Comparison of ENCODE assay signal across 12 cellular contexts in genomic region chr7:107948645-107949442, GRCh38. TPM values are rescaled to one million over a fixed set of nuclear protein-coding genes. Genes with fewer than 3 reads are reported as not detected.
DNase-seq lines count a peak whose midpoint lies in the region; ATAC-seq and TF ChIP-seq lines count a peak whose summit lies in the region.
"Had no signal": no experiment of that assay in that cellular context is flagged by ENCODE, and none has a peak within 500 bp of the region (broad histone marks: within the 10 kb centered on the region; RNA-seq: fewer than 3 reads in every experiment).

No MANE protein-coding gene starts in this region.

- H2BK15ac ChIP-seq in neuronal stem cell (ENCODE audit: low read length), result no peak overlapping the region

- DNase-seq in AG09319 (ENCODE audit: extremely low read depth, low read depth), result peak; percentile 77
- DNase-seq in PC-3, result peak; percentile 97
- peak; percentile 82 for DNase-seq in epithelial cell of esophagus (ENCODE audit: low read depth)
- DNase-seq in neuronal stem cell (ENCODE audit: low spot score), result no peak
- no peak for DNase-seq in T-cell
- no peak for DNase-seq in DMS153 treated with DMSO at 0.1 percent for 48 hours (lab: John Stamatoyannopoulos, UW; ENCODE audit: unreplicated experiment)
- DNase-seq in middle frontal gyrus (ENCODE audit: extremely low spot score, low spot score), result no peak
- DNase-seq: activated effector memory CD4-positive, alpha-beta T cell treated with Interleukin-2 at 50 U/mL for 16 hours; heart left ventricle; NCI-H2081 treated with DMSO at 0.1 percent for 48 hours; T-helper 17 cell had no signal

- no peaks in the 10 kb centered on the region for H3K79me1 ChIP-seq in neuronal stem cell (ENCODE audit: low read depth, low read length)

- no peak overlapping the region for H3K18ac ChIP-seq in neuronal stem cell (ENCODE audit: low read length)

- WGBS in neuronal stem cell (ENCODE audit: extremely low coverage in 2 of 2, insufficient read length in 2 of 2, insufficient replicate concordance in 1 of 2), 2 donors, result no CpG with 5 or more reads among the region's 7 CpGs

- H2AK5ac ChIP-seq in neuronal stem cell (ENCODE audit: low read depth, low read length), result no peak overlapping the region

- H3K36me3 Mint-ChIP-seq in T-cell, result no peaks in the 10 kb centered on the region

- H2AFZ ChIP-seq in PC-3 (ENCODE audit: low read length) (peak overlapping the region; percentile 34; the same call in 1 of the 2 replicates), neuronal stem cell (ENCODE audit: low read length) (peak overlapping the region; percentile 54)

- CTCF ChIA-PET in PC-3 (lab: Charles Lee), result interaction anchor here (0.5 to 0.6 kb wide), 2 partner anchors 18 to 32 kb away, joined by 3 to 6 read pairs; no protein-coding TSS in a partner anchor
- CTCF ChIA-PET in T-cell (lab: Charles Lee), result no interaction called here

- no peaks in the 10 kb centered on the region for H3K9me2 ChIP-seq in PC-3 (replicated peaks; ENCODE audit: low read length)

- no peak overlapping the region for H2BK12ac ChIP-seq in neuronal stem cell (ENCODE audit: low read length)

- H3K27ac ChIP-seq in PC-3 (ENCODE audit: low read length) (peak overlapping the region; percentile 95), neuronal stem cell (replicated peaks; ENCODE audit: low read length) (peak overlapping the region; percentile 69)

- POLR2A ChIA-PET in PC-3 (lab: Charles Lee; ENCODE audit: unreplicated experiment), result interaction anchor here (0.6 to 0.7 kb wide), 2 partner anchors 35 to 205 kb away, joined by 4 to 7 read pairs; no protein-coding TSS in a partner anchor
- POLR2A ChIA-PET in T-cell (lab: Charles Lee), result interaction anchor here in 1 of 2 donors (0.7 kb wide), 1 partner anchor 637 kb away, joined by 3 read pairs; no protein-coding TSS in a partner anchor

- H3K9me3 ChIP-seq in PC-3 (ENCODE audit: low read length), result no peaks in the 10 kb centered on the region
- H3K9me3 ChIP-seq in neuronal stem cell (replicated peaks in 1 of 2; ENCODE audit: control insufficient read depth in 2 of 2, insufficient read depth in 1 of 2, low read depth in 1 of 2, low read length in 2 of 2), result no peaks in the 10 kb centered on the region
- H3K9me3 ChIP-seq: heart left ventricle had no signal

- ATAC-seq in PC-3, result peak; percentile 72
- no peak for ATAC-seq in T-cell (replicated peaks in 1 of 4)
- ATAC-seq in HG02588 (IDR thresholded peaks at IDR 0.05; ENCODE audit: unreplicated experiment), result no peak
- ATAC-seq: T-helper 17 cell had no signal

- no peaks in the 10 kb centered on the region for H3K27me3 ChIP-seq in PC-3 (ENCODE audit: low read length)
- H3K27me3 ChIP-seq in neuronal stem cell (ENCODE audit: control insufficient read depth in 3 of 3, insufficient read depth in 3 of 3, low read depth in 1 of 3, low read length in 3 of 3), result no peaks in the 10 kb centered on the region
- H3K27me3 ChIP-seq: heart left ventricle had no signal

- H3F3A ChIP-seq in PC-3 (ENCODE audit: low read length, unreplicated experiment), result peaks cover 17% of the 10 kb centered on the region

- intact Hi-C loops in PC-3 (cut with micrococcal nuclease), result loop anchor here (1.0 to 5.0 kb wide), 4 partner anchors 18 to 198 kb away; no protein-coding TSS in a partner anchor

- no peak overlapping the region for H3K4me3 Mint-ChIP-seq in T-cell
- H3K4me3 Mint-ChIP-seq: T-helper 17 cell had no signal

- H3K23ac ChIP-seq in neuronal stem cell (ENCODE audit: low read depth, low read length, poor library complexity), result no peak overlapping the region

- no peak overlapping the region for H3K14ac ChIP-seq in neuronal stem cell (ENCODE audit: low read length)

- peak overlapping the region; percentile 17; the same call in 1 of the 2 replicates for H3K4me3 ChIP-seq in PC-3 (ENCODE audit: low read length)
- H3K4me3 ChIP-seq in epithelial cell of esophagus (ENCODE audit: low read length), result no peak overlapping the region
- no peak overlapping the region for H3K4me3 ChIP-seq in neuronal stem cell (ENCODE audit: low read length in 2 of 2)
- H3K4me3 ChIP-seq: heart left ventricle had no signal

- H3K4me1 Mint-ChIP-seq in T-cell, result no peaks in the 10 kb centered on the region
- H3K4me1 Mint-ChIP-seq: T-helper 17 cell had no signal

- H2BK5ac ChIP-seq in neuronal stem cell (ENCODE audit: low read length), result no peak overlapping the region

- H4K91ac ChIP-seq in neuronal stem cell (ENCODE audit: low read depth, low read length, poor library complexity), result no peak overlapping the region

- no peak for TF ChIP-seq CTCF in AG09319 (IDR thresholded peaks at IDR 0.05; ENCODE audit: low read depth, low read length)
- TF ChIP-seq CTCF in PC-3 (conservative IDR thresholded peaks at IDR 0.05; ENCODE audit: low read depth, low read length), result no peak
- TF ChIP-seq CTCF in epithelial cell of esophagus (IDR thresholded peaks at IDR 0.05; ENCODE audit: insufficient read depth, low read depth, low read length, missing control alignments), result no peak

- H3K9me3 Mint-ChIP-seq in T-cell, result no peaks in the 10 kb centered on the region

- H3K27me3 Mint-ChIP-seq in T-cell, result no peaks in the 10 kb centered on the region

- H3K27ac Mint-ChIP-seq in T-cell, result no peak overlapping the region
- H3K27ac Mint-ChIP-seq: T-helper 17 cell had no signal

- H4K8ac ChIP-seq in neuronal stem cell (ENCODE audit: low read depth, low read length), result no peak overlapping the region

- H3K4me1 ChIP-seq in PC-3 (ENCODE audit: insufficient read depth, low read length), result peaks cover 61% of the 10 kb centered on the region
- H3K4me1 ChIP-seq in neuronal stem cell (ENCODE audit: control insufficient read depth in 2 of 2, insufficient read depth in 1 of 2, low read depth in 1 of 2, low read length in 2 of 2), result peaks cover 22 to 25% of the 10 kb centered on the region in 2 donors

- BruUV-seq in PC-3 (replicated peaks; lab: Mats Ljungman, UMichigan), result no TSS peak

- peak overlapping the region; percentile 67 for H3K4me2 ChIP-seq in PC-3 (ENCODE audit: low read length)
- H3K4me2 ChIP-seq in neuronal stem cell (ENCODE audit: insufficient read depth, low read length, poor library complexity, severe bottlenecking), result no peak overlapping the region

- H4K20me1 ChIP-seq in PC-3 (ENCODE audit: low read length), result no peaks in the 10 kb centered on the region

- no peaks in the 10 kb centered on the region for H3K79me2 ChIP-seq in PC-3 (ENCODE audit: low read length)

- H2BK120ac ChIP-seq in neuronal stem cell (ENCODE audit: low read depth, low read length), result no peak overlapping the region

- H3K9ac ChIP-seq in PC-3 (ENCODE audit: low read length), result peak overlapping the region; percentile 66
- H3K9ac ChIP-seq in neuronal stem cell (ENCODE audit: low read depth, low read length, poor library complexity), result no peak overlapping the region

- no peak overlapping the region for H3K4ac ChIP-seq in neuronal stem cell (ENCODE audit: low read length)

- H3K36me3 ChIP-seq in PC-3 (ENCODE audit: low read depth, low read length) (peaks cover 36% of the 10 kb centered on the region), neuronal stem cell (replicated peaks in 1 of 2; ENCODE audit: control insufficient read depth in 2 of 2, insufficient read depth in 2 of 2, low read length in 2 of 2) (peaks cover 9 to 61% of the 10 kb centered on the region in 2 donors)

RNA-seq across cellular contexts. Expression of gene LAMB1, which starts 54.1 kb away (rescaled TPM):
- total RNA-seq in PC-3 (2014; rRNA removed) (74.3 and 101 TPM in 2 replicates), T-cell (1 to 10 TPM in 2 of 5 donors, under 1 TPM in 1, not detected in 2; 0.56 to 1.4 (median 1.0) TPM)
- polyA plus RNA-seq in neuronal stem cell (2013, experiment 1 of 2), result 98.3 TPM
- polyA plus RNA-seq in neuronal stem cell (2013, experiment 2 of 2), result 101 TPM
- total RNA-seq: T-helper 17 cell had no signal

RNA-seq across cellular contexts. Expression of gene DLD, which starts 57.9 kb away (rescaled TPM):
- 53.6 and 64.0 TPM in 2 replicates for total RNA-seq in PC-3 (2014; rRNA removed)
- polyA plus RNA-seq in neuronal stem cell (2013, experiment 1 of 2), result 92.1 TPM
- 90.9 TPM for polyA plus RNA-seq in neuronal stem cell (2013, experiment 2 of 2)
- total RNA-seq in T-cell, result 10 to 100 TPM; 32.3 to 63.6 (median 41.9) TPM

Comparison
In these comparisons a context has a peak if more than half of its experiments do, and no peak if none do; other contexts are left out.
1. DNase-seq: peak in AG09319 (single experiment), PC-3 (single experiment) and epithelial cell of esophagus (single experiment); none in neuronal stem cell (single experiment), T-cell (0 of 34), DMS153 treated with DMSO at 0.1 percent for 48 hours (single experiment) and middle frontal gyrus (single experiment).
2. RNA of gene LAMB1, which starts 54.1 kb away (total RNA-seq): 74.3 to 101 TPM in PC-3; 0.56 to 1.4 TPM in T-cell; every median in the first group is over 10 times any median in the second.